9 cellular contexts compared by ENCODE assay signal in genomic region chr12:57766464-57767311, GRCh38. TPM values are rescaled to one million over a fixed set of nuclear protein-coding genes. Genes with fewer than 3 reads are reported as not detected.
A peak's percentile ranks its signal among the peaks of the same experiment; 100 is the strongest.
DNase-seq lines count a peak whose midpoint lies in the region; ATAC-seq, FAIRE-seq and TF ChIP-seq lines count a peak whose summit lies in the region.
"Had no signal": no experiment of that assay in that cellular context is flagged by ENCODE, and none has a peak within 500 bp of the region (broad histone marks: within the 10 kb centered on the region; RNA-seq: fewer than 3 reads in every experiment).

CYP27B1 (minus strand) TSS chr12:57767078; CDS start chr12:57767041, 37 bp downstream.

- H3K4me3 ChIP-seq in bronchial epithelial cell (ENCODE audit: low read depth, low read length) (peak within 1 kb of the TSS; percentile 52), lung (peak within 1 kb of the TSS; percentile 4)

- TF ChIP-seq CTCF in D721Med (IDR thresholded peaks at IDR 0.05; ENCODE audit: insufficient read depth, missing control alignments) (no peak), bronchial epithelial cell (IDR thresholded peaks at IDR 0.05; ENCODE audit: insufficient read depth, low read length, severe bottlenecking) (no peak), lung (IDR thresholded peaks at IDR 0.05; ENCODE audit: control extremely low read depth, extremely low read depth) (no peak), GM20000 (IDR thresholded peaks at IDR 0.05; ENCODE audit: extremely low read depth, missing control alignments) (no peak)

- peaks cover 9 to 21% of the 10 kb centered on the region in 2 donors for H3K4me1 ChIP-seq in lung (ENCODE audit: control insufficient read depth in 2 of 2, insufficient read depth in 2 of 2, low read length in 2 of 2)

- peak; percentile 38 for FAIRE-seq in D721Med (lab: Jason Lieb, UNC)
- FAIRE-seq in bronchial epithelial cell (lab: Jason Lieb, UNC), result no peak

- ATAC-seq in lung (ENCODE audit: insufficient read depth, low FRiP score), result no peak

- DNase-seq in D721Med (ENCODE audit: insufficient read length, low spot score) (peak; percentile 78), NCI-H2171 (lab: John Stamatoyannopoulos, UW) (peak; percentile 20), bronchial epithelial cell (ENCODE audit: low read depth) (peak; percentile 75), lung (ENCODE audit: low spot score) (no peak), SKM-1 (lab: John Stamatoyannopoulos, UW; ENCODE audit: unreplicated experiment) (no peak), NOMO-1 (lab: John Stamatoyannopoulos, UW; ENCODE audit: unreplicated experiment in 2 of 2) (no peak), GM20000 (ENCODE audit: low spot score) (no peak), KBM-7 (no peak)

- WGBS in lung, 2 donors, result 6 to 8% methylated on average over 38 of the region's 38 CpGs

- no peak within 1 kb of the TSS for H3K27ac ChIP-seq in lung (ENCODE audit: low read depth in 1 of 2, low read length in 1 of 2)
- H3K27ac ChIP-seq: neutrophil had no signal

- H3K9me3 ChIP-seq in lung (ENCODE audit: control insufficient read depth in 2 of 2, insufficient read depth in 1 of 2, low read length in 1 of 2), result no peaks in the 10 kb centered on the region
- H3K9me3 ChIP-seq: neutrophil had no signal

- in situ Hi-C loops in KBM-7 (cut with MboI; ENCODE audit: low pct_unique_long_range_greater_than_20kb, low sequenced_read_pairs), result no loop called here

- no peaks in the 10 kb centered on the region for H3K27me3 ChIP-seq in bronchial epithelial cell (ENCODE audit: control insufficient read depth, insufficient read depth, low read length)
- H3K27me3 ChIP-seq in lung (ENCODE audit: control insufficient read depth, insufficient read depth), result no peaks in the 10 kb centered on the region

- H3K36me3 ChIP-seq in bronchial epithelial cell (ENCODE audit: control insufficient read depth, insufficient read depth, low read length) (peaks cover 3% of the 10 kb centered on the region), lung (ENCODE audit: control insufficient read depth in 2 of 2, insufficient read depth in 2 of 2, low read length in 2 of 2) (peaks cover 3 to 9% of the 10 kb centered on the region in 2 donors)
- H3K36me3 ChIP-seq: neutrophil had no signal

RNA-seq across cellular contexts. Expression of gene CYP27B1, which starts in this region (rescaled TPM):
- total RNA-seq in bronchial epithelial cell, result 0.77 and 3.9 TPM in 2 replicates
- total RNA-seq in lung, result 1 to 10 TPM; 2.9 to 4.3 TPM
- 1 to 10 TPM; 1.7 to 5.8 TPM for polyA plus RNA-seq in lung

Comparison
In these comparisons a context has a peak if more than half of its experiments do, and no peak if none do; other contexts are left out.
1. DNase-seq: peak in D721Med (single experiment), NCI-H2171 (single experiment) and bronchial epithelial cell (single experiment); none in lung (single experiment), SKM-1 (single experiment), NOMO-1 (0 of 2), GM20000 (single experiment) and KBM-7 (single experiment).